9 cellular contexts compared by ENCODE assay signal in genomic region chr17:79812969-79813825, GRCh38. TPM values are rescaled to one million over a fixed set of nuclear protein-coding genes. Genes with fewer than 3 reads are reported as not detected.
DNase-seq lines count a peak whose midpoint lies in the region; ATAC-seq and TF ChIP-seq lines count a peak whose summit lies in the region.
"Had no signal": no experiment of that assay in that cellular context is flagged by ENCODE, and none has a peak within 500 bp of the region (broad histone marks: within the 10 kb centered on the region; RNA-seq: fewer than 3 reads in every experiment).

No MANE protein-coding gene starts in this region.

- H3K9me3 ChIP-seq in SK-N-MC (ENCODE audit: low read depth, low read length): no peaks in the 10 kb centered on the region
- no peaks in the 10 kb centered on the region for H3K9me3 ChIP-seq in testis

- H3K27ac ChIP-seq in SK-N-MC (peak overlapping the region; percentile 77), testis (no peak overlapping the region)

- peak overlapping the region; percentile 76 for H3K9ac ChIP-seq in SK-N-MC (ENCODE audit: insufficient read length)

- H3K27me3 ChIP-seq in testis: peaks cover 6% of the 10 kb centered on the region

- H3K9me3 Mint-ChIP-seq in activated T-cell treated with anti-CD3 and anti-CD28 coated beads, Interleukin-2, amount 50 U/mL, for 4 hours: no peaks in the 10 kb centered on the region

- intact Hi-C loops in testis (cut with DNase I; ENCODE audit: low total_unique reads): no loop called here

- ATAC-seq in activated T-cell treated with anti-CD3 and anti-CD28 coated beads, Interleukin-2, amount 50 U/mL, for 4 hours: no peak
- ATAC-seq in HG02885 (IDR thresholded peaks at IDR 0.05; ENCODE audit: poor library complexity, unreplicated experiment) (no peak), HG03442 (IDR thresholded peaks at IDR 0.05; ENCODE audit: unreplicated experiment) (no peak)

- H3K27me3 Mint-ChIP-seq in activated T-cell treated with anti-CD3 and anti-CD28 coated beads, Interleukin-2, amount 50 U/mL, for 4 hours (ENCODE audit: low read depth): peaks cover 51% of the 10 kb centered on the region

- H3K36me3 ChIP-seq in SK-N-MC (ENCODE audit: insufficient read depth, low read length) (no peaks in the 10 kb centered on the region), testis (ENCODE audit: low read depth, missing control alignments) (no peaks in the 10 kb centered on the region)

- no peaks in the 10 kb centered on the region for H3K36me3 Mint-ChIP-seq in activated T-cell treated with anti-CD3 and anti-CD28 coated beads, Interleukin-2, amount 50 U/mL, for 4 hours (ENCODE audit: insufficient read depth)

- TF ChIP-seq CTCF in fibroblast of villous mesenchyme (IDR thresholded peaks at IDR 0.05; ENCODE audit: insufficient read depth, low read depth, low read length) (no peak), testis (IDR thresholded peaks at IDR 0.05) (no peak)

- H3K4me3 ChIP-seq in SK-N-MC: peak overlapping the region; percentile 88
- peak overlapping the region; percentile 43 for H3K4me3 ChIP-seq in fibroblast of villous mesenchyme (ENCODE audit: low read depth, low read length)
- H3K4me3 ChIP-seq in testis: peak overlapping the region; percentile 37 to 45
- H3K4me3 ChIP-seq: lung had no signal

- no peak for TF ChIP-seq POLR2A in testis (IDR thresholded peaks at IDR 0.05)

- WGBS in testis, 2 donors: 1 to 2% methylated on average over 19 to 64 of the region's 102 CpGs

- peaks cover 10% of the 10 kb centered on the region for H3K4me1 ChIP-seq in testis

- H3K4me1 Mint-ChIP-seq in activated T-cell treated with anti-CD3 and anti-CD28 coated beads, Interleukin-2, amount 50 U/mL, for 4 hours (ENCODE audit: low read depth): peaks cover 28% of the 10 kb centered on the region

- no peak for DNase-seq in activated T-cell treated with anti-CD3 and anti-CD28 coated beads, Interleukin-2, amount 50 U/mL, for 4 hours
- no peak for DNase-seq in activated T-cell treated with anti-CD3 and anti-CD28 coated beads, Interleukin-2, amount 50 U/mL, for 1 hour
- no peak for DNase-seq in SK-N-MC (ENCODE audit: low read depth, low spot score)
- no peak for DNase-seq in fibroblast of villous mesenchyme (ENCODE audit: low read depth)
- no peak for DNase-seq in testis
- DNase-seq in inferior parietal cortex (ENCODE audit: extremely low spot score): no peak

- peak overlapping the region; percentile 63 for H3K4me3 Mint-ChIP-seq in activated T-cell treated with anti-CD3 and anti-CD28 coated beads, Interleukin-2, amount 50 U/mL, for 4 hours

RNA-seq across cellular contexts. Expression of gene CBX8, which starts 16.3 kb away (rescaled TPM):
- total RNA-seq in activated T-cell treated with anti-CD3 and anti-CD28 coated beads, Interleukin-2, amount 50 U/mL, for 4 hours: 1 to 10 TPM; 1.7 to 4.3 (median 3.1) TPM
- total RNA-seq in fibroblast of villous mesenchyme (3.2 and 4.7 TPM in 2 replicates), testis (10 to 100 TPM; 13.9 to 22.4 TPM)
- 13.8 TPM for polyA plus RNA-seq in testis (ENCODE audit: insufficient read depth, low read depth, low replicate concordance)

RNA-seq across cellular contexts. Expression of gene CBX4, which starts 26.0 kb away (rescaled TPM):
- 10 to 100 TPM; 15.3 to 16.4 (median 15.3) TPM for total RNA-seq in activated T-cell treated with anti-CD3 and anti-CD28 coated beads, Interleukin-2, amount 50 U/mL, for 4 hours
- 13.0 and 19.0 TPM in 2 replicates for total RNA-seq in fibroblast of villous mesenchyme
- total RNA-seq in testis: 10 to 100 TPM; 23.5 to 35.9 TPM
- 11.5 TPM for polyA plus RNA-seq in testis (ENCODE audit: insufficient read depth, low read depth, low replicate concordance)

RNA-seq across cellular contexts. Expression of gene CBX2, which starts 35.2 kb away (rescaled TPM):
- 1 to 10 TPM; 1.0 to 2.6 (median 1.4) TPM for total RNA-seq in activated T-cell treated with anti-CD3 and anti-CD28 coated beads, Interleukin-2, amount 50 U/mL, for 4 hours
- 0.86 and 1.3 TPM in 2 replicates for total RNA-seq in fibroblast of villous mesenchyme
- 10 to 100 TPM; 27.1 to 30.7 TPM for total RNA-seq in testis
- polyA plus RNA-seq in testis (ENCODE audit: insufficient read depth, low read depth, low replicate concordance): 19.4 TPM

Comparison
In these comparisons a context has a peak if more than half of its experiments do, and no peak if none do; other contexts are left out.
1. RNA of gene CBX2, which starts 35.2 kb away (total RNA-seq): 27.1 to 30.7 TPM in testis; 1.0 to 2.6 TPM in activated T-cell treated with anti-CD3 and anti-CD28 coated beads, Interleukin-2, amount 50 U/mL, for 4 hours and 0.86 to 1.3 TPM in fibroblast of villous mesenchyme; every median in the first group is over 4 times any median in the second.
2. Peak in every context shown above with its lines, with median percentiles within 50 percentile points of each other: H3K4me3 ChIP-seq.